In genomic region chr6:116665464-116665863, GRCh38 we compare ENCODE assay signal across 1 cellular context.
TF ChIP-seq lines count a peak whose summit lies in the region.

No MANE protein-coding gene starts in this region.

TF ChIP-seq in WTC11, 78 proteins besides CTCF, POLR2A, EP300 and RAD21 (continued from another document):
- TF ChIP-seq IRF1 (CRISPR knock-in tag; IDR thresholded peaks at IDR 0.05) (no peak), ZBTB21 (CRISPR knock-in tag; IDR thresholded peaks at IDR 0.05; ENCODE audit: borderline replicate concordance) (no peak), CREM (CRISPR knock-in tag; IDR thresholded peaks at IDR 0.05) (no peak), ZNF281 (CRISPR knock-in tag; IDR thresholded peaks at IDR 0.05) (no peak), AFF4 (CRISPR knock-in tag; IDR thresholded peaks at IDR 0.05; ENCODE audit: borderline replicate concordance) (no peak)
